13 cellular contexts compared by ENCODE assay signal in genomic region chr4:15423285-15423711, GRCh38. TPM values are rescaled to one million over a fixed set of nuclear protein-coding genes. Genes with fewer than 3 reads are reported as not detected.
"Had no signal": no experiment of that assay in that cellular context is flagged by ENCODE, and none has a peak within 500 bp of the region (broad histone marks: within the 10 kb centered on the region; RNA-seq: fewer than 3 reads in every experiment).

No MANE protein-coding gene starts in this region.

- H3K36me3 Mint-ChIP-seq: neural progenitor cell had no signal

- H3K4me3 Mint-ChIP-seq: activated T-helper 1 cell treated with anti-CD3 and anti-CD28 coated beads, Interleukin-12 subunit alpha, Interleukin-12 subunit beta, Interleukin-2, Interleukin-4 antibody, amounts not matched to agents 30 ng/mL and 10 ng/mL and 1 ng/mL, durations not matched to agents 14 hours and 24 hours and 36 hours; dendritic cell treated with granulocyte-macrophage colony-stimulating factor and Interleukin-4, amounts not matched to agents 40 ng/mL and 50 ng/mL, for 4 days; effector memory CD8-positive, alpha-beta T cell; neural progenitor cell had no signal

- DNase-seq: activated CD4-positive, CD25-positive, alpha-beta regulatory T cell treated with anti-CD3 and anti-CD28 coated beads, Interleukin-2, amount 50 U/mL, for 72 hours; activated naive CD4-positive, alpha-beta T cell treated with Interleukin-2 at 50 U/mL for 16 hours; amygdala; brain microvascular endothelial cell; effector memory CD8-positive, alpha-beta T cell; kidney glomerular epithelial cell; ovary; SJCRH30; stimulated activated naive CD4-positive, alpha-beta T cell treated with Interleukin-2 at 50 U/mL for 16 hours; testis had no signal

- H3K27me3 Mint-ChIP-seq: dendritic cell treated with granulocyte-macrophage colony-stimulating factor and Interleukin-4, amounts not matched to agents 40 ng/mL and 50 ng/mL, for 4 days had no signal

- H3K9me3 Mint-ChIP-seq: activated T-helper 1 cell treated with anti-CD3 and anti-CD28 coated beads, Interleukin-12 subunit alpha, Interleukin-12 subunit beta, Interleukin-2, Interleukin-4 antibody, amounts not matched to agents 30 ng/mL and 10 ng/mL and 1 ng/mL, durations not matched to agents 14 hours and 24 hours and 36 hours; dendritic cell treated with granulocyte-macrophage colony-stimulating factor and Interleukin-4, amounts not matched to agents 40 ng/mL and 50 ng/mL, for 4 days; effector memory CD8-positive, alpha-beta T cell; neural progenitor cell had no signal

- ATAC-seq: effector memory CD8-positive, alpha-beta T cell had no signal

RNA-seq across cellular contexts. Expression of gene C1QTNF7, which starts 4.5 kb away (rescaled TPM):
- total RNA-seq: activated T-helper 1 cell treated with anti-CD3 and anti-CD28 coated beads, Interleukin-12 subunit alpha, Interleukin-12 subunit beta, Interleukin-2, Interleukin-4 antibody, amounts not matched to agents 30 ng/mL and 10 ng/mL and 1 ng/mL, durations not matched to agents 14 hours and 24 hours and 36 hours; SJCRH30 had no signal

RNA-seq across cellular contexts. Expression of gene CC2D2A, which starts 46.4 kb away (rescaled TPM):
- total RNA-seq: activated T-helper 1 cell treated with anti-CD3 and anti-CD28 coated beads, Interleukin-12 subunit alpha, Interleukin-12 subunit beta, Interleukin-2, Interleukin-4 antibody, amounts not matched to agents 30 ng/mL and 10 ng/mL and 1 ng/mL, durations not matched to agents 14 hours and 24 hours and 36 hours had no signal
